In the genomic region with DNA sequence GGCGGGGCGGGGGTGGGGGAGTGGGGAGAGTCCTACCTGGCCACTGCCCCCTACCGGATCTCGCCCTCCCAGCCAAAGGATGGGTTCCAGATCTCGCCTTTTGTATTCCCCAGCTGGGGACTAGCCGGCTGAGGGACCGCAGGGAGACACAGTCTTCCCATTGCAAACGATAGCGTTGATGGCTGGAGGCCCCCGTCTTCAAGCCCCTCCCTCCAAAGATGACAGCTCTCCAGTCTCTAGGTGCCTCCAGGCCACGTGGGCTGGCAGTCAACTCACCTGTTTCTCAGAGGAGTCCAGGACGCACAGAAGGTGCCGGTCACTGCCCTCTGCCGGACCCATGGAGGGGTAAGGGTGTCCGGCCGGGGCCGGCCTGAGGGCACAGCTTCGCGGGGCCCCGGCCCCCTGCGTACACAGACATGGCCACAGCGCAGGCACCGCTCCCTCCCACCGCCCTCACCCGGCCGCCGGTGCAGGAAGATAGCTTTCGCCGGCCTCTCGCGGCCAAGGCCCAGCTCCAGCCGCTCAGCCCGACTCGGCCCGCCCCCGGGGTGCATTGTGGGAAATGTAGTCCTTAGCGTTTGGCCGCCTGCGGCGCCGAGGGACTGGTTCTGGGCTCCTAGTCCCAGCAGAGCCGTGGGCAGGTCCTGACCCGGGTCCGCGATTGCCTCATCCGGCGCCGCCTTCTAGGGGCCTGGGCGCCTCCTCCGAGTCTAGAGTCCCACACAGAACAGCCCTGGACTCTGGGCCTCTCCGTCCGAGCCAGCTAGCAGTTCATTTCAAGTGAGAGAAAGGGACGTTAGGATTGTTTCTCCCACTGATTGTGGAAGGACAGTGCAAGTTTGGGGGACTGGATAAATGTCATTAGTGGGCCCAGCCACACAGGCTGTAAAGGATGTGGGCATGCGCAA, we compare ENCODE assay signal across 8 cellular contexts. TPM values are rescaled to one million over a fixed set of nuclear protein-coding genes. Genes with fewer than 3 reads are reported as not detected.
A peak's percentile ranks its signal among the peaks of the same experiment; 100 is the strongest.
DNase-seq lines count a peak whose midpoint lies in the region; ATAC-seq and TF ChIP-seq lines count a peak whose summit lies in the region.

A gene with protein sequence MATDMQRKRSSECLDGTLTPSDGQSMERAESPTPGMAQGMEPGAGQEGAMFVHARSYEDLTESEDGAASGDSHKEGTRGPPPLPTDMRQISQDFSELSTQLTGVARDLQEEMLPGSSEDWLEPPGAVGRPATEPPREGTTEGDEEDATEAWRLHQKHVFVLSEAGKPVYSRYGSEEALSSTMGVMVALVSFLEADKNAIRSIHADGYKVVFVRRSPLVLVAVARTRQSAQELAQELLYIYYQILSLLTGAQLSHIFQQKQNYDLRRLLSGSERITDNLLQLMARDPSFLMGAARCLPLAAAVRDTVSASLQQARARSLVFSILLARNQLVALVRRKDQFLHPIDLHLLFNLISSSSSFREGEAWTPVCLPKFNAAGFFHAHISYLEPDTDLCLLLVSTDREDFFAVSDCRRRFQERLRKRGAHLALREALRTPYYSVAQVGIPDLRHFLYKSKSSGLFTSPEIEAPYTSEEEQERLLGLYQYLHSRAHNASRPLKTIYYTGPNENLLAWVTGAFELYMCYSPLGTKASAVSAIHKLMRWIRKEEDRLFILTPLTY (minus strand): TSS at position 479 of the 908 bp plus-strand sequence. CDS start 16,465 bp downstream, outside the sequence.

- peak within 1 kb of the TSS; percentile 88 for H3K9ac ChIP-seq in endocrine pancreas (ENCODE audit: control insufficient read depth, insufficient read depth, low read length)

- DNase-seq in Caco-2 (peak; percentile 97 to 99), HPDE6-E6E7 (ENCODE audit: extremely low spot score) (peak; percentile 31), NOMO-1 treated with DMSO at 0.1 percent for 48 hours (lab: John Stamatoyannopoulos, UW; ENCODE audit: unreplicated experiment) (peak; percentile 81), mesenteric fat pad (ENCODE audit: low spot score) (peak; percentile 99)
- DNase-seq in activated CD8-positive, alpha-beta memory T cell treated with anti-CD3 and anti-CD28 coated beads, Interleukin-2, amount 10 ng/mL, durations not matched to agents 7 days and 5 days: peak; percentile 92
- peak; percentile 80 for DNase-seq in stimulated activated CD8-positive, alpha-beta memory T cell treated with anti-CD3 and anti-CD28 coated beads, Interleukin-15, amount 100 ng/mL, for 24 hours (ENCODE audit: low read depth)

- intact Hi-C loops in Caco-2 (cut with micrococcal nuclease; ENCODE audit: unreplicated experiment): loop anchor here (1.0 kb wide), 3 partner anchors 11 to 73 kb away; a partner anchor contains a TSS

- H3K9me3 ChIP-seq in Caco-2 (no peaks in the 10 kb centered on the region), endocrine pancreas (ENCODE audit: control insufficient read depth, low read length) (no peaks in the 10 kb centered on the region)

- TF ChIP-seq CTCF in Caco-2 (IDR thresholded peaks at IDR 0.05; ENCODE audit: insufficient read depth in 1 of 2, low read depth in 1 of 2, low read length in 1 of 2, severe bottlenecking in 1 of 2, unreplicated experiment in 1 of 2): peak; percentile 33 to 45

- peak; percentile 92 for ATAC-seq in GM19463 (IDR thresholded peaks at IDR 0.05; ENCODE audit: unreplicated experiment)
- ATAC-seq in activated CD8-positive, alpha-beta memory T cell treated with anti-CD3 and anti-CD28 coated beads, Interleukin-2, amount 10 ng/mL, durations not matched to agents 7 days and 5 days: peak; percentile 99

- peak within 1 kb of the TSS; percentile 97 for H3K4me3 Mint-ChIP-seq in Caco-2 (ENCODE audit: unreplicated experiment)
- H3K4me3 Mint-ChIP-seq in activated CD8-positive, alpha-beta memory T cell treated with anti-CD3 and anti-CD28 coated beads, Interleukin-2, amount 10 ng/mL, durations not matched to agents 7 days and 5 days: peak within 1 kb of the TSS; percentile 82

- CTCF ChIA-PET in Caco-2 (lab: Charles Lee): interaction anchor here (0.5 to 1.7 kb wide), 13 partner anchors 10 to 390 kb away, joined by 3 to 14 read pairs (median 4); a partner anchor contains a TSS
- CTCF ChIA-PET in activated CD8-positive, alpha-beta memory T cell treated with anti-CD3 and anti-CD28 coated beads, Interleukin-2, amount 10 ng/mL, durations not matched to agents 7 days and 5 days (lab: Charles Lee): interaction anchor here (0.6 to 1.6 kb wide), 12 partner anchors 9 to 296 kb away, joined by 3 to 13 read pairs (median 4); a partner anchor contains a TSS

- BruUV-seq in Caco-2 (replicated peaks; lab: Mats Ljungman, UMichigan): TSS peak; percentile 76

- H3K4me1 ChIP-seq in Caco-2: peaks cover 21% of the 10 kb centered on the region
- no peaks in the 10 kb centered on the region for H3K4me1 ChIP-seq in endocrine pancreas (ENCODE audit: control insufficient read depth, insufficient read depth, low read length)

- H3K4me1 Mint-ChIP-seq in Caco-2 (ENCODE audit: low read depth, unreplicated experiment): peaks cover 8% of the 10 kb centered on the region
- H3K4me1 Mint-ChIP-seq in activated CD8-positive, alpha-beta memory T cell treated with anti-CD3 and anti-CD28 coated beads, Interleukin-2, amount 10 ng/mL, durations not matched to agents 7 days and 5 days: peaks cover 28% of the 10 kb centered on the region

- H3K9me3 Mint-ChIP-seq in Caco-2 (ENCODE audit: unreplicated experiment): no peaks in the 10 kb centered on the region
- H3K9me3 Mint-ChIP-seq in activated CD8-positive, alpha-beta memory T cell treated with anti-CD3 and anti-CD28 coated beads, Interleukin-2, amount 10 ng/mL, durations not matched to agents 7 days and 5 days (ENCODE audit: low read depth): no peaks in the 10 kb centered on the region

- H3K27me3 Mint-ChIP-seq in Caco-2 (ENCODE audit: insufficient read depth, unreplicated experiment): no peaks in the 10 kb centered on the region
- no peaks in the 10 kb centered on the region for H3K27me3 Mint-ChIP-seq in activated CD8-positive, alpha-beta memory T cell treated with anti-CD3 and anti-CD28 coated beads, Interleukin-2, amount 10 ng/mL, durations not matched to agents 7 days and 5 days

- no peaks in the 10 kb centered on the region for H3K27me3 ChIP-seq in Caco-2 (replicated peaks; ENCODE audit: control insufficient read depth, insufficient read depth, low read length)
- H3K27me3 ChIP-seq in endocrine pancreas (ENCODE audit: control insufficient read depth, insufficient read depth, low read length): no peaks in the 10 kb centered on the region

- H3K27ac Mint-ChIP-seq in Caco-2 (ENCODE audit: unreplicated experiment): peak within 1 kb of the TSS; percentile 94
- H3K27ac Mint-ChIP-seq in activated CD8-positive, alpha-beta memory T cell treated with anti-CD3 and anti-CD28 coated beads, Interleukin-2, amount 10 ng/mL, durations not matched to agents 7 days and 5 days: peak within 1 kb of the TSS; percentile 82

- H3K36me3 Mint-ChIP-seq in Caco-2 (ENCODE audit: insufficient read depth, unreplicated experiment): peaks cover 5% of the 10 kb centered on the region
- H3K36me3 Mint-ChIP-seq in activated CD8-positive, alpha-beta memory T cell treated with anti-CD3 and anti-CD28 coated beads, Interleukin-2, amount 10 ng/mL, durations not matched to agents 7 days and 5 days: no peaks in the 10 kb centered on the region

- H3K36me3 ChIP-seq in Caco-2 (ENCODE audit: control insufficient read depth, insufficient read depth, low read length) (no peaks in the 10 kb centered on the region), endocrine pancreas (ENCODE audit: control insufficient read depth, insufficient read depth, low read length) (no peaks in the 10 kb centered on the region)

- H3K4me3 ChIP-seq in Caco-2 (ENCODE audit: low read depth, low read length): peak within 1 kb of the TSS; percentile 60
- H3K4me3 ChIP-seq in endocrine pancreas (ENCODE audit: control insufficient read depth, insufficient read depth, low read length): peak within 1 kb of the TSS; percentile 44

- POLR2A ChIA-PET in Caco-2 (lab: Charles Lee): interaction anchor here (0.6 to 1.4 kb wide), 6 partner anchors 10 to 256 kb away, joined by 3 to 41 read pairs (median 4); a partner anchor contains a TSS

RNA-seq across cellular contexts. Expression of the gene that starts here (rescaled TPM):
- total RNA-seq in Caco-2 (2022) (7.4 and 7.7 TPM in 2 replicates), mesenteric fat pad (9.8 TPM)
- total RNA-seq in activated CD8-positive, alpha-beta memory T cell treated with anti-CD3 and anti-CD28 coated beads, Interleukin-2, amount 10 ng/mL, durations not matched to agents 7 days and 5 days: 10 to 100 TPM; 13.0 to 15.8 TPM

Comparison
In these comparisons a context has a peak if more than half of its experiments do, and no peak if none do; other contexts are left out.
1. Peak in every context shown above with its lines: DNase-seq, ATAC-seq and H3K4me3 ChIP-seq.
2. DNase-seq: peak in every context shown above with its lines; median percentile 99 in mesenteric fat pad; 98 in Caco-2; 92 in activated CD8-positive, alpha-beta memory T cell treated with anti-CD3 and anti-CD28 coated beads, Interleukin-2, amount 10 ng/mL, durations not matched to agents 7 days and 5 days; 81 in NOMO-1 treated with DMSO at 0.1 percent for 48 hours; 80 in stimulated activated CD8-positive, alpha-beta memory T cell treated with anti-CD3 and anti-CD28 coated beads, Interleukin-15, amount 100 ng/mL, for 24 hours; 31 in HPDE6-E6E7.